ENCODE assay signal across 11 cellular contexts in the genomic region with DNA sequence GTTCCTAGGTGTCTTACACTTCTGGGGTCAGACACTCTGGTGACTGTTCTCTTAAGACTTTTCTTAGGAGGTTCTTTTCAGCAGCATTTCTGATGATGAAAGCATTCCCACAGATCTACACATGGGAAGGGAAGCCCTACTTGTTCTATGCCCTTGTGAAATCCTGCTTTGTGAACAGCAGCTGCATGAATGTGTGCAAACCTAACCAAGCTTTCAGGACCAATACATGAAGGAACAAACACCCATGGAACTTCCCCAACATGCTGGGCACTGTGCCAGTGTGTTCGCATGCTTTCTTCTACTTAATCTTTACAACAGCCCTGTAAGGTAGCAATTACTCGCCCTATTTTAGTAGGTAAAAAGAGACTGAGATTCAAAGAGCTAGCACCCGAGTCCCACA.
DNase-seq lines count a peak whose midpoint lies in the region; ATAC-seq and TF ChIP-seq lines count a peak whose summit lies in the region.
"Had no signal": no experiment of that assay in that cellular context is flagged by ENCODE, and none has a peak within 500 bp of the region (broad histone marks: within the 10 kb centered on the region; RNA-seq: fewer than 3 reads in every experiment).

No MANE protein-coding gene starts in this region.

- H3K4me3 Mint-ChIP-seq in stimulated activated memory B cell treated with anti-CD40 and anti-IgM and Interleukin-4, amounts not matched to agents 10 μg/mL and 1 μg/mL and 100 μg/mL, for 72 hours, result no peak overlapping the region

- intact Hi-C loops in ovary (cut with DNase I), result no loop called here

- no peak for TF ChIP-seq EP300 in ovary (IDR thresholded peaks at IDR 0.05)

- no peaks in the 10 kb centered on the region for H3K36me3 Mint-ChIP-seq in stimulated activated memory B cell treated with anti-CD40 and anti-IgM and Interleukin-4, amounts not matched to agents 10 μg/mL and 1 μg/mL and 100 μg/mL, for 72 hours

- 54 to 71% (median 60%) methylated on average over 3 of the region's 3 CpGs for WGBS in ovary, 3 donors

- TF ChIP-seq CTCF in fibroblast of pulmonary artery (IDR thresholded peaks at IDR 0.05; ENCODE audit: low read length, missing control alignments) (no peak), ovary (IDR thresholded peaks at IDR 0.05) (no peak)

- H3K36me3 ChIP-seq in ovary, result no peaks in the 10 kb centered on the region
- H3K36me3 ChIP-seq: SJCRH30 had no signal

- H3K27ac ChIP-seq in ovary, result no peak overlapping the region
- H3K27ac ChIP-seq: SJCRH30 had no signal

- no peak overlapping the region for H3K4me3 ChIP-seq in fibroblast of pulmonary artery (replicated peaks; ENCODE audit: low read depth, low read length)
- H3K4me3 ChIP-seq in ovary, result no peak overlapping the region
- H3K4me3 ChIP-seq: SJCRH30 had no signal

- no peaks in the 10 kb centered on the region for H3K4me1 Mint-ChIP-seq in stimulated activated memory B cell treated with anti-CD40 and anti-IgM and Interleukin-4, amounts not matched to agents 10 μg/mL and 1 μg/mL and 100 μg/mL, for 72 hours

- H3K27me3 Mint-ChIP-seq in stimulated activated memory B cell treated with anti-CD40 and anti-IgM and Interleukin-4, amounts not matched to agents 10 μg/mL and 1 μg/mL and 100 μg/mL, for 72 hours, result no peaks in the 10 kb centered on the region

- no peak overlapping the region for H3K27ac Mint-ChIP-seq in stimulated activated memory B cell treated with anti-CD40 and anti-IgM and Interleukin-4, amounts not matched to agents 10 μg/mL and 1 μg/mL and 100 μg/mL, for 72 hours

- ATAC-seq in stimulated activated memory B cell treated with anti-CD40 and anti-IgM and Interleukin-4, amounts not matched to agents 10 μg/mL and 1 μg/mL and 100 μg/mL, for 72 hours, result no peak
- ATAC-seq in GM18861 (IDR thresholded peaks at IDR 0.05; ENCODE audit: unreplicated experiment) (no peak), GM19328 (IDR thresholded peaks at IDR 0.05; ENCODE audit: unreplicated experiment) (no peak)

- H3K9me3 Mint-ChIP-seq in stimulated activated memory B cell treated with anti-CD40 and anti-IgM and Interleukin-4, amounts not matched to agents 10 μg/mL and 1 μg/mL and 100 μg/mL, for 72 hours, result no peaks in the 10 kb centered on the region

- DNase-seq in DMS153 treated with DMSO at 0.1 percent for 48 hours (lab: John Stamatoyannopoulos, UW; ENCODE audit: unreplicated experiment), result peak; percentile 34
- peak; percentile 49 for DNase-seq in NOMO-1 treated with DMSO at 0.1 percent for 48 hours (lab: John Stamatoyannopoulos, UW; ENCODE audit: unreplicated experiment)
- peak; percentile 63 for DNase-seq in fibroblast of pulmonary artery (ENCODE audit: low read depth)
- DNase-seq in ovary, result peak; percentile 18 to 56 (median 34)
- no peak for DNase-seq in GOT3 (lab: John Stamatoyannopoulos, UW)
- DNase-seq: Karpas-422; SJCRH30; stimulated activated CD4-positive, alpha-beta T cell treated with anti-CD3 and anti-CD28 coated beads, Interleukin-2, amount 100 ng/mL, for 48 hours had no signal

- no peak for TF ChIP-seq POLR2A in ovary (IDR thresholded peaks at IDR 0.05)

- H3K4me1 ChIP-seq in ovary (ENCODE audit: insufficient read depth), result no peaks in the 10 kb centered on the region
- H3K4me1 ChIP-seq: SJCRH30 had no signal

- H3K27me3 ChIP-seq in ovary, result no peaks in the 10 kb centered on the region
- H3K27me3 ChIP-seq: SJCRH30 had no signal

- H3K9me3 ChIP-seq in ovary, result no peaks in the 10 kb centered on the region
- H3K9me3 ChIP-seq: SJCRH30 had no signal
